Comparison of ENCODE assay signal across 21 cellular contexts in the genomic region with DNA sequence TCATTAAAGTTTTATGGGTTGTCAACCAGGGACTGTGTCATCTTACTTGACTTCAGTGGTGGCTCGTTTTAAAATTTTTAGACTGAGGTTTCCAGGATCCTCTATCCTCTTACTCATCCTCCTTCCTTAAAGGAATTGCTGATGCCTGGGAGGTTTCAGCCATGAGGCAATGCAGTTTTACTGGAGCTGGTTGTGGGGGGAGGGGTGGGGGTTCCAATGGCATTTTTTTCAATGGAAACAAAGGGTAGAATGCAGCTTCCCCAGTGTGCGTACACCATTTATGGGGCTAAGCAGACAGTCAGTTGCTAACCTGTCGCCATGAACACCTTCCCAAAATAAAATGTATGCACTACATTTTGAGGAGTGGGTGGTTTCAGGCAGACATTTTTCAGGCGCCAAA.
DNase-seq lines count a peak whose midpoint lies in the region; ATAC-seq and TF ChIP-seq lines count a peak whose summit lies in the region.
"Had no signal": no experiment of that assay in that cellular context is flagged by ENCODE, and none has a peak within 500 bp of the region (broad histone marks: within the 10 kb centered on the region; RNA-seq: fewer than 3 reads in every experiment).

No MANE protein-coding gene starts in this region.

- H3K9me3 Mint-ChIP-seq in stimulated activated memory B cell treated with anti-CD40 and anti-IgM and Interleukin-4, amounts not matched to agents 10 μg/mL and 1 μg/mL and 100 μg/mL, for 72 hours = peaks cover 4% of the 10 kb centered on the region
- H3K9me3 Mint-ChIP-seq in activated naive CD8-positive, alpha-beta T cell treated with anti-CD3 and anti-CD28 coated beads for 36 hours = peaks cover 7% of the 10 kb centered on the region

- H3K4me3 ChIP-seq in AG10803 (ENCODE audit: low read length) = no peak overlapping the region
- H3K4me3 ChIP-seq: PC-9, prostate gland, SJCRH30 had no signal

- DNase-seq in AG10803 (ENCODE audit: low read depth) (peak; percentile 2), HCEC 1CT (peak; percentile 6), ecto neural progenitor cell (ENCODE audit: low spot score) (peak; percentile 56), kidney tubule cell (ENCODE audit: low spot score) (peak; percentile 66), KBM-7 (no peak)
- DNase-seq in stimulated activated CD4-positive, alpha-beta T cell treated with anti-CD3 and anti-CD28 coated beads, Interleukin-2, amount 100 ng/mL, for 48 hours = no peak
- no peak for DNase-seq in activated naive CD8-positive, alpha-beta T cell treated with anti-CD3 and anti-CD28 coated beads for 36 hours
- DNase-seq: activated CD8-positive, alpha-beta T cell treated with anti-CD3 and anti-CD28 coated beads for 36 hours; activated naive CD4-positive, alpha-beta T cell treated with anti-CD3 and anti-CD28 coated beads for 36 hours; activated T-cell treated with anti-CD3 and anti-CD28 coated beads, Interleukin-2, amount 50 U/mL, for 1 hour; left cardiac atrium; NCI-H1417; NCI-H2107; NCI-H774; PC-9; SJCRH30; stimulated activated CD4-positive, alpha-beta T cell treated with anti-CD3 and anti-CD28 coated beads, Interleukin-4, amount 100 ng/mL, for 24 hours; WERI-Rb-1 had no signal

- TF ChIP-seq CTCF in AG10803 (conservative IDR thresholded peaks at IDR 0.05; ENCODE audit: low read length) = no peak

- no peaks in the 10 kb centered on the region for H3K4me1 Mint-ChIP-seq in stimulated activated memory B cell treated with anti-CD40 and anti-IgM and Interleukin-4, amounts not matched to agents 10 μg/mL and 1 μg/mL and 100 μg/mL, for 72 hours
- H3K4me1 Mint-ChIP-seq in activated naive CD8-positive, alpha-beta T cell treated with anti-CD3 and anti-CD28 coated beads for 36 hours = no peaks in the 10 kb centered on the region
- H3K4me1 Mint-ChIP-seq: CD14-positive monocyte had no signal

- H3K4me3 Mint-ChIP-seq in stimulated activated memory B cell treated with anti-CD40 and anti-IgM and Interleukin-4, amounts not matched to agents 10 μg/mL and 1 μg/mL and 100 μg/mL, for 72 hours = no peak overlapping the region
- H3K4me3 Mint-ChIP-seq in activated naive CD8-positive, alpha-beta T cell treated with anti-CD3 and anti-CD28 coated beads for 36 hours = no peak overlapping the region
- H3K4me3 Mint-ChIP-seq: activated CD8-positive, alpha-beta T cell treated with anti-CD3 and anti-CD28 coated beads for 36 hours; activated naive CD4-positive, alpha-beta T cell treated with anti-CD3 and anti-CD28 coated beads for 36 hours; CD14-positive monocyte had no signal

- ATAC-seq in stimulated activated memory B cell treated with anti-CD40 and anti-IgM and Interleukin-4, amounts not matched to agents 10 μg/mL and 1 μg/mL and 100 μg/mL, for 72 hours = no peak
- ATAC-seq: activated CD8-positive, alpha-beta T cell treated with anti-CD3 and anti-CD28 coated beads for 36 hours; left cardiac atrium had no signal

- in situ Hi-C loops in KBM-7 (cut with MboI; ENCODE audit: low pct_unique_long_range_greater_than_20kb, low sequenced_read_pairs) = no loop called here

- H3K36me3 Mint-ChIP-seq in stimulated activated memory B cell treated with anti-CD40 and anti-IgM and Interleukin-4, amounts not matched to agents 10 μg/mL and 1 μg/mL and 100 μg/mL, for 72 hours = no peaks in the 10 kb centered on the region
- no peaks in the 10 kb centered on the region for H3K36me3 Mint-ChIP-seq in activated naive CD8-positive, alpha-beta T cell treated with anti-CD3 and anti-CD28 coated beads for 36 hours
- H3K36me3 Mint-ChIP-seq: CD14-positive monocyte had no signal

- H3K27ac Mint-ChIP-seq in stimulated activated memory B cell treated with anti-CD40 and anti-IgM and Interleukin-4, amounts not matched to agents 10 μg/mL and 1 μg/mL and 100 μg/mL, for 72 hours = no peak overlapping the region
- no peak overlapping the region for H3K27ac Mint-ChIP-seq in activated naive CD8-positive, alpha-beta T cell treated with anti-CD3 and anti-CD28 coated beads for 36 hours
- H3K27ac Mint-ChIP-seq: activated CD8-positive, alpha-beta T cell treated with anti-CD3 and anti-CD28 coated beads for 36 hours; activated naive CD4-positive, alpha-beta T cell treated with anti-CD3 and anti-CD28 coated beads for 36 hours; CD14-positive monocyte had no signal

- peaks cover 20% of the 10 kb centered on the region for H3K27me3 Mint-ChIP-seq in stimulated activated memory B cell treated with anti-CD40 and anti-IgM and Interleukin-4, amounts not matched to agents 10 μg/mL and 1 μg/mL and 100 μg/mL, for 72 hours
- no peaks in the 10 kb centered on the region for H3K27me3 Mint-ChIP-seq in activated naive CD8-positive, alpha-beta T cell treated with anti-CD3 and anti-CD28 coated beads for 36 hours

Comparison
In these comparisons a context has a peak if more than half of its experiments do, and no peak if none do; other contexts are left out.
1. DNase-seq: peak in AG10803 (single experiment), HCEC 1CT (single experiment), ecto neural progenitor cell (single experiment) and kidney tubule cell (single experiment); none in KBM-7 (single experiment), stimulated activated CD4-positive, alpha-beta T cell treated with anti-CD3 and anti-CD28 coated beads, Interleukin-2, amount 100 ng/mL, for 48 hours (0 of 2) and activated naive CD8-positive, alpha-beta T cell treated with anti-CD3 and anti-CD28 coated beads for 36 hours (single experiment).